11 cellular contexts compared by ENCODE assay signal in genomic region chr16:89765292-89765810, GRCh38. TPM values are rescaled to one million over a fixed set of nuclear protein-coding genes. Genes with fewer than 3 reads are reported as not detected.
A peak's percentile ranks its signal among the peaks of the same experiment; 100 is the strongest.
DNase-seq lines count a peak whose midpoint lies in the region; ATAC-seq, FAIRE-seq and TF ChIP-seq lines count a peak whose summit lies in the region.
"Had no signal": no experiment of that assay in that cellular context is flagged by ENCODE, and none has a peak within 500 bp of the region (broad histone marks: within the 10 kb centered on the region; RNA-seq: fewer than 3 reads in every experiment).

No MANE protein-coding gene starts in this region.

- no peaks in the 10 kb centered on the region for H3K9me3 ChIP-seq in GM12878 (replicated peaks; ENCODE audit: control insufficient read depth, insufficient read depth, low read length)

- intact Hi-C loops in activated CD4-positive, alpha-beta T cell treated with anti-CD3 and anti-CD28 coated beads for 36 hours (cut with DNase I, micrococcal nuclease), result no loop called here
- intact Hi-C loops in GM12878 (cut with micrococcal nuclease; ENCODE audit: unreplicated experiment), result loop anchor here (2.0 kb wide), 1 partner anchor 45 kb away; the partner anchor contains the start of genes VPS9D1 and ZNF276

- TF ChIP-seq EP300 in GM12878 (IDR thresholded peaks at IDR 0.05; ENCODE audit: borderline replicate concordance in 1 of 2, control insufficient read depth in 1 of 2, low read depth in 2 of 2, low read length in 2 of 2), result no peak

- in situ Hi-C loops in GM12878 (cut with MboI), result no loop called here

- H3K4me2 ChIP-seq in GM12878 (ENCODE audit: control insufficient read depth, insufficient read depth), result peak overlapping the region; percentile 98

- no peak overlapping the region for H2AFZ ChIP-seq in GM12878 (ENCODE audit: control insufficient read depth, low read depth, low read length)

- peaks cover 21 to 23% of the 10 kb centered on the region in 2 experiments for H3K36me3 ChIP-seq in GM12878 (ENCODE audit: control insufficient read depth in 2 of 2, insufficient read depth in 2 of 2, low read length in 1 of 2)

- no peak for FAIRE-seq in GM12878 (lab: Jason Lieb, UNC)
- no peak for FAIRE-seq in H54 (lab: Jason Lieb, UNC)
- FAIRE-seq: A204.1 had no signal

- no peak overlapping the region for H3K4me3 ChIP-seq in GM12878

- no peak overlapping the region for H3K9ac ChIP-seq in GM12878 (ENCODE audit: control insufficient read depth, insufficient read depth, low read length)

- H3K27me3 Mint-ChIP-seq in activated CD4-positive, alpha-beta T cell treated with anti-CD3 and anti-CD28 coated beads for 36 hours, result no peaks in the 10 kb centered on the region

- peak overlapping the region; percentile 38 for H3K27ac Mint-ChIP-seq in activated CD4-positive, alpha-beta T cell treated with anti-CD3 and anti-CD28 coated beads for 36 hours
- H3K27ac Mint-ChIP-seq in stimulated activated effector memory CD8-positive, alpha-beta T cell treated with anti-CD3 and anti-CD28 coated beads, Interleukin-12 subunit alpha, Interleukin-12 subunit beta, amount 100 ng/mL, for 72 hours, result peak overlapping the region; percentile 92

- H3K79me2 ChIP-seq in GM12878 (ENCODE audit: control insufficient read depth, insufficient read depth, low read length), result no peaks in the 10 kb centered on the region

- RAD21 ChIA-PET in GM12878 (lab: Charles Lee; ENCODE audit: unreplicated experiment), result interaction anchor here (1.1 to 1.9 kb wide), 2 partner anchors 59 to 65 kb away, joined by 3 to 6 read pairs; no protein-coding TSS in a partner anchor

- no TSS peak for BruUV-seq in GM12878 (replicated peaks; lab: Mats Ljungman, UMichigan)

- no peak for TF ChIP-seq CTCF in GM12878 (IDR thresholded peaks at IDR 0.05 in 2 of 3, conservative IDR thresholded peaks at IDR 0.05 in 1 of 3; ENCODE audit: control insufficient read depth in 2 of 3, extremely low read depth in 1 of 3, insufficient read depth in 1 of 3, low read depth in 3 of 3, low read length in 3 of 3)

- POLR2A ChIA-PET in activated CD4-positive, alpha-beta T cell treated with anti-CD3 and anti-CD28 coated beads for 36 hours (lab: Charles Lee), result no interaction called here
- POLR2A ChIA-PET in GM12878 (lab: Charles Lee), result interaction anchor here (0.6 kb wide), 1 partner anchor 66 kb away, joined by 3 read pairs; no protein-coding TSS in a partner anchor

- no peak overlapping the region for H3K4me3 Mint-ChIP-seq in activated CD4-positive, alpha-beta T cell treated with anti-CD3 and anti-CD28 coated beads for 36 hours
- peak overlapping the region; percentile 77 for H3K4me3 Mint-ChIP-seq in stimulated activated effector memory CD8-positive, alpha-beta T cell treated with anti-CD3 and anti-CD28 coated beads, Interleukin-12 subunit alpha, Interleukin-12 subunit beta, amount 100 ng/mL, for 72 hours

- CTCF ChIA-PET in activated CD4-positive, alpha-beta T cell treated with anti-CD3 and anti-CD28 coated beads for 36 hours (lab: Charles Lee), result no interaction called here
- CTCF ChIA-PET in GM12878 (lab: Yijun Ruan, JAX), result interaction anchor here (0.7 to 0.9 kb wide), 2 partner anchors 94 to 96 kb away, joined by 3 read pairs; no protein-coding TSS in a partner anchor

- H4K20me1 ChIP-seq in GM12878 (ENCODE audit: control insufficient read depth, insufficient read depth), result no peaks in the 10 kb centered on the region

- no peak for DNase-seq in activated CD4-positive, alpha-beta T cell treated with anti-CD3 and anti-CD28 coated beads for 36 hours
- no peak for DNase-seq in activated CD4-positive, alpha-beta T cell treated with anti-CD3 and anti-CD28 coated beads, Interleukin-2, amount 50 U/mL, for 4 hours
- DNase-seq in GM12878 (ENCODE audit: low read depth, low spot score), result no peak
- no peak for DNase-seq in stimulated activated effector memory CD8-positive, alpha-beta T cell treated with anti-CD3 and anti-CD28 coated beads, Interleukin-12 subunit alpha, Interleukin-12 subunit beta, amount 100 ng/mL, for 72 hours (ENCODE audit: low spot score in 2 of 2)
- no peak for DNase-seq in H54 (ENCODE audit: insufficient read length, low spot score)
- DNase-seq in NCI-H748 (lab: John Stamatoyannopoulos, UW; ENCODE audit: unreplicated experiment), result no peak
- DNase-seq in COLO829 (ENCODE audit: low spot score), result no peak
- DNase-seq: GDM1, T-helper 9 cell had no signal

- ATAC-seq in activated CD4-positive, alpha-beta T cell treated with anti-CD3 and anti-CD28 coated beads for 36 hours, result no peak
- ATAC-seq in HG03159 (IDR thresholded peaks at IDR 0.05; ENCODE audit: unreplicated experiment), result peak; percentile 6
- peak; percentile 22 for ATAC-seq in GM12878
- no peak for ATAC-seq in stimulated activated effector memory CD8-positive, alpha-beta T cell treated with anti-CD3 and anti-CD28 coated beads, Interleukin-12 subunit alpha, Interleukin-12 subunit beta, amount 100 ng/mL, for 72 hours

- peaks cover 50% of the 10 kb centered on the region for H3K4me1 ChIP-seq in GM12878 (ENCODE audit: control insufficient read depth, insufficient read depth, low read length)

- no peaks in the 10 kb centered on the region for H3K9me3 Mint-ChIP-seq in activated CD4-positive, alpha-beta T cell treated with anti-CD3 and anti-CD28 coated beads for 36 hours (ENCODE audit: low read depth)
- no peaks in the 10 kb centered on the region for H3K9me3 Mint-ChIP-seq in stimulated activated effector memory CD8-positive, alpha-beta T cell treated with anti-CD3 and anti-CD28 coated beads, Interleukin-12 subunit alpha, Interleukin-12 subunit beta, amount 100 ng/mL, for 72 hours

- no peak for TF ChIP-seq RAD21 in GM12878 (IDR thresholded peaks at IDR 0.05; ENCODE audit: insufficient read depth, low read depth, low read length)

- H3K4me1 Mint-ChIP-seq in activated CD4-positive, alpha-beta T cell treated with anti-CD3 and anti-CD28 coated beads for 36 hours, result peaks cover 34% of the 10 kb centered on the region
- peaks cover 49% of the 10 kb centered on the region for H3K4me1 Mint-ChIP-seq in stimulated activated effector memory CD8-positive, alpha-beta T cell treated with anti-CD3 and anti-CD28 coated beads, Interleukin-12 subunit alpha, Interleukin-12 subunit beta, amount 100 ng/mL, for 72 hours

- H3K27me3 ChIP-seq in GM12878 (replicated peaks in 1 of 2; ENCODE audit: control insufficient read depth in 2 of 2, insufficient read depth in 2 of 2, low read length in 1 of 2), result no peaks in the 10 kb centered on the region

- TF ChIP-seq POLR2A in GM12878 (IDR thresholded peaks at IDR 0.05; ENCODE audit: low read depth, low read length) (no peak), H54 (IDR thresholded peaks at IDR 0.05; ENCODE audit: low read depth, low read length) (no peak)

- SMC1A ChIA-PET in GM12878 (lab: Charles Lee; ENCODE audit: uncharacterized antibody, unreplicated experiment), result interaction anchor here (1.0 kb wide), 1 partner anchor 59 kb away, joined by 3 read pairs; no protein-coding TSS in a partner anchor

- peak overlapping the region; percentile 83 for H3K27ac ChIP-seq in GM12878 (ENCODE audit: control insufficient read depth, insufficient read depth)

- WGBS in GM12878 (ENCODE audit: insufficient coverage, insufficient replicate concordance, low lambda C conversion rate, missing lambda C conversion rate), result 46% methylated on average over 10 of the region's 10 CpGs

- H3K36me3 Mint-ChIP-seq in activated CD4-positive, alpha-beta T cell treated with anti-CD3 and anti-CD28 coated beads for 36 hours (ENCODE audit: low read depth), result peaks cover 66% of the 10 kb centered on the region
- H3K36me3 Mint-ChIP-seq in stimulated activated effector memory CD8-positive, alpha-beta T cell treated with anti-CD3 and anti-CD28 coated beads, Interleukin-12 subunit alpha, Interleukin-12 subunit beta, amount 100 ng/mL, for 72 hours, result peaks cover 92% of the 10 kb centered on the region

RNA-seq across cellular contexts. Expression of gene ZNF276, which starts 44.0 kb away (rescaled TPM):
- 10 to 100 TPM; 21.3 to 24.8 TPM for total RNA-seq in activated CD4-positive, alpha-beta T cell treated with anti-CD3 and anti-CD28 coated beads for 36 hours
- 46.3 and 58.8 TPM in 2 replicates for total RNA-seq in GM12878 (2013; cell fraction: nucleolus; rRNA removed)
- total RNA-seq in GM12878 (2014; rRNA removed) (14.2 and 15.5 TPM in 2 replicates), GM12878 (2014; rRNA removed; fragmentation: Illumina TruSeq; extraction: Trizol) (6.8 and 11.6 TPM in 2 replicates), GM12878 (2021) (18.5 and 22.3 TPM in 2 replicates)
- polyA plus RNA-seq in GM12878 (2011; ENCODE audit: low read depth), result 6.4 TPM
- polyA plus RNA-seq in GM12878 (2011; rRNA removed) (6.0 and 9.4 TPM in 2 replicates), GM12878 (2014; fragmentation: Illumina TruSeq; extraction: Trizol) (5.9 and 10.3 TPM in 2 replicates), GM12878 (2014; fragmentation: Nextera tagmentation; extraction: Ambion mirVana) (under 1 TPM; 0.27 to 0.93 TPM), GM12878 (2014; rRNA removed) (22.7 and 27.1 TPM in 2 replicates), GM12878 (2016; fragmentation: Nextera tagmentation; extraction: Ambion mirVana) (1 to 10 TPM; 8.0 TPM)
- polyA plus RNA-seq in GM12878 (2011; cell fraction: cytosol; rRNA removed), result 10.4 and 17.5 TPM in 2 replicates
- 113 and 164 TPM in 2 replicates for polyA plus RNA-seq in GM12878 (2011; cell fraction: nucleus; rRNA removed)
- 17.1 and 19.2 TPM in 2 replicates for polyA plus RNA-seq in GM12878 (2012)
- 6.9 and 11.5 TPM in 2 replicates for polyA minus RNA-seq in GM12878 (2011; rRNA and poly(A)+ RNA removed)
- polyA minus RNA-seq in GM12878 (2011; cell fraction: cytosol; rRNA and poly(A)+ RNA removed), result 3.3 and 5.6 TPM in 2 replicates
- 10.9 and 17.5 TPM in 2 replicates for polyA minus RNA-seq in GM12878 (2011; cell fraction: nucleus; rRNA and poly(A)+ RNA removed)

RNA-seq across cellular contexts. Expression of gene VPS9D1, which starts 44.7 kb away (rescaled TPM):
- 1 to 10 TPM; 2.0 to 2.6 TPM for total RNA-seq in activated CD4-positive, alpha-beta T cell treated with anti-CD3 and anti-CD28 coated beads for 36 hours
- total RNA-seq in GM12878 (2013; cell fraction: nucleolus; rRNA removed), result 1.4 and 1.6 TPM in 2 replicates
- total RNA-seq in GM12878 (2014; rRNA removed) (1.2 and 1.4 TPM in 2 replicates), GM12878 (2014; rRNA removed; fragmentation: Illumina TruSeq; extraction: Trizol) (0.64 and 1.0 TPM in 2 replicates), GM12878 (2021) (2.7 and 3.0 TPM in 2 replicates)
- polyA plus RNA-seq in GM12878 (2011; ENCODE audit: low read depth), result 1.1 TPM
- polyA plus RNA-seq in GM12878 (2011; rRNA removed) (0.35 and 0.65 TPM in 2 replicates), GM12878 (2014; fragmentation: Illumina TruSeq; extraction: Trizol) (0.06 and 1.0 TPM in 2 replicates), GM12878 (2014; fragmentation: Nextera tagmentation; extraction: Ambion mirVana) (1 to 10 TPM in 1 of 2 experiments, under 1 TPM in 1; 0.85 to 1.1 TPM), GM12878 (2014; rRNA removed) (2.8 and 4.2 TPM in 2 replicates), GM12878 (2016; fragmentation: Nextera tagmentation; extraction: Ambion mirVana) (1 to 10 TPM; 1.0 to 1.5 TPM)
- polyA plus RNA-seq in GM12878 (2011; cell fraction: cytosol; rRNA removed), result 0.94 and 1.7 TPM in 2 replicates
- 6.4 and 8.4 TPM in 2 replicates for polyA plus RNA-seq in GM12878 (2011; cell fraction: nucleus; rRNA removed)
- 3.2 and 3.3 TPM in 2 replicates for polyA plus RNA-seq in GM12878 (2012)
- polyA minus RNA-seq in GM12878 (2011; rRNA and poly(A)+ RNA removed), result 0.51 and 0.82 TPM in 2 replicates
- 0.83 and 1.3 TPM in 2 replicates for polyA minus RNA-seq in GM12878 (2011; cell fraction: cytosol; rRNA and poly(A)+ RNA removed)
- 0.48 and 1.4 TPM in 2 replicates for polyA minus RNA-seq in GM12878 (2011; cell fraction: nucleus; rRNA and poly(A)+ RNA removed)

RNA-seq across cellular contexts. Expression of gene FANCA, which starts 51.1 kb away (rescaled TPM):
- 10 to 100 TPM; 91.5 to 94.4 TPM for total RNA-seq in activated CD4-positive, alpha-beta T cell treated with anti-CD3 and anti-CD28 coated beads for 36 hours
- total RNA-seq in GM12878 (2013; cell fraction: nucleolus; rRNA removed), result 206 and 230 TPM in 2 replicates
- total RNA-seq in GM12878 (2014; rRNA removed) (46.8 and 57.7 TPM in 2 replicates), GM12878 (2014; rRNA removed; fragmentation: Illumina TruSeq; extraction: Trizol) (32.0 and 32.1 TPM in 2 replicates), GM12878 (2021) (64.3 and 84.5 TPM in 2 replicates)
- 19.4 TPM for polyA plus RNA-seq in GM12878 (2011; ENCODE audit: low read depth)
- polyA plus RNA-seq in GM12878 (2011; rRNA removed) (35.5 and 57.6 TPM in 2 replicates), GM12878 (2014; fragmentation: Illumina TruSeq; extraction: Trizol) (30.6 and 54.3 TPM in 2 replicates), GM12878 (2014; fragmentation: Nextera tagmentation; extraction: Ambion mirVana) (1 to 10 TPM; 4.7 to 6.9 TPM), GM12878 (2014; rRNA removed) (79.6 and 95.9 TPM in 2 replicates), GM12878 (2016; fragmentation: Nextera tagmentation; extraction: Ambion mirVana) (10 to 100 TPM; 50.4 to 53.4 TPM)
- 58.6 and 71.9 TPM in 2 replicates for polyA plus RNA-seq in GM12878 (2011; cell fraction: cytosol; rRNA removed)
- 314 and 366 TPM in 2 replicates for polyA plus RNA-seq in GM12878 (2011; cell fraction: nucleus; rRNA removed)
- 28.7 and 32.6 TPM in 2 replicates for polyA plus RNA-seq in GM12878 (2012)
- 86.9 and 95.3 TPM in 2 replicates for polyA minus RNA-seq in GM12878 (2011; rRNA and poly(A)+ RNA removed)
- polyA minus RNA-seq in GM12878 (2011; cell fraction: cytosol; rRNA and poly(A)+ RNA removed), result 32.7 and 34.4 TPM in 2 replicates
- 98.0 and 181 TPM in 2 replicates for polyA minus RNA-seq in GM12878 (2011; cell fraction: nucleus; rRNA and poly(A)+ RNA removed)

Comparison
In these comparisons a context has a peak if more than half of its experiments do, and no peak if none do; other contexts are left out.
1. ATAC-seq: peak in HG03159 (single experiment) and GM12878 (single experiment); none in activated CD4-positive, alpha-beta T cell treated with anti-CD3 and anti-CD28 coated beads for 36 hours (single experiment) and stimulated activated effector memory CD8-positive, alpha-beta T cell treated with anti-CD3 and anti-CD28 coated beads, Interleukin-12 subunit alpha, Interleukin-12 subunit beta, amount 100 ng/mL, for 72 hours (single experiment).